ENCODE assay signal across 9 cellular contexts in genomic region chr12:122062832-122063690, GRCh38. TPM values are rescaled to one million over a fixed set of nuclear protein-coding genes. Genes with fewer than 3 reads are reported as not detected.
DNase-seq lines count a peak whose midpoint lies in the region; ATAC-seq and TF ChIP-seq lines count a peak whose summit lies in the region.
"Had no signal": no experiment of that assay in that cellular context is flagged by ENCODE, and none has a peak within 500 bp of the region (broad histone marks: within the 10 kb centered on the region; RNA-seq: fewer than 3 reads in every experiment).

No MANE protein-coding gene starts in this region.

- H3K4me3 Mint-ChIP-seq in osteocyte (ENCODE audit: unreplicated experiment): peak overlapping the region; percentile 61
- H3K4me3 Mint-ChIP-seq: central memory CD8-positive, alpha-beta T cell had no signal

- TF ChIP-seq CTCF in AG04449 (IDR thresholded peaks at IDR 0.05; ENCODE audit: insufficient read depth, low read length, missing control alignments): no peak
- TF ChIP-seq CTCF in SU-DHL-6 (IDR thresholded peaks at IDR 0.05; ENCODE audit: insufficient read depth, low read length, poor library complexity, severe bottlenecking): no peak
- TF ChIP-seq CTCF in foreskin fibroblast (IDR thresholded peaks at IDR 0.05; ENCODE audit: low read depth, low read length): no peak
- no peak for TF ChIP-seq CTCF in osteocyte (IDR thresholded peaks at IDR 0.05)

- peaks cover 24% of the 10 kb centered on the region for H3K36me3 ChIP-seq in HUES6 (ENCODE audit: control insufficient read depth, insufficient read depth, low read length)
- peaks cover 4% of the 10 kb centered on the region; the same call in 1 of the 2 replicates for H3K36me3 ChIP-seq in SU-DHL-6 (ENCODE audit: low read length)

- H3K27me3 ChIP-seq in HUES6 (ENCODE audit: control insufficient read depth, insufficient read depth, low read length) (no peaks in the 10 kb centered on the region), SU-DHL-6 (ENCODE audit: low read length) (no peaks in the 10 kb centered on the region)

- H3K9me3 ChIP-seq in HUES6 (ENCODE audit: control insufficient read depth, insufficient read depth, low read depth, low read length): no peaks in the 10 kb centered on the region
- no peaks in the 10 kb centered on the region for H3K9me3 ChIP-seq in SU-DHL-6 (ENCODE audit: insufficient read depth, low read length)

- no peak for ATAC-seq in HG02623 (IDR thresholded peaks at IDR 0.05; ENCODE audit: unreplicated experiment)
- no peak for ATAC-seq in HG03039 (IDR thresholded peaks at IDR 0.05; ENCODE audit: unreplicated experiment)

- H3K4me3 ChIP-seq in AG04449 (ENCODE audit: low read depth, low read length) (peak overlapping the region; percentile 25), HUES6 (ENCODE audit: low read depth, low read length) (peak overlapping the region; percentile 3; the same call in 1 of the 2 replicates), SU-DHL-6 (ENCODE audit: insufficient read depth, low read length, poor library complexity, severe bottlenecking) (no peak overlapping the region), foreskin fibroblast (ENCODE audit: low read depth in 1 of 2, low read length in 2 of 2) (no peak overlapping the region)

- H3K27me3 Mint-ChIP-seq in osteocyte (ENCODE audit: unreplicated experiment): no peaks in the 10 kb centered on the region
- H3K27me3 Mint-ChIP-seq: central memory CD8-positive, alpha-beta T cell had no signal

- no peaks in the 10 kb centered on the region for H3K9me3 Mint-ChIP-seq in osteocyte (ENCODE audit: unreplicated experiment)
- H3K9me3 Mint-ChIP-seq: central memory CD8-positive, alpha-beta T cell had no signal

- peaks cover 27% of the 10 kb centered on the region for H3K4me1 ChIP-seq in HUES6 (ENCODE audit: control insufficient read depth, insufficient read depth, low read length)

- DNase-seq in AG04449 (ENCODE audit: low read depth, low spot score): peak; percentile 61
- DNase-seq in foreskin fibroblast: peak; percentile 84 to 89
- no peak for DNase-seq in osteocyte (ENCODE audit: extremely low spot score, unreplicated experiment)
- DNase-seq in activated effector memory CD4-positive, alpha-beta T cell treated with Interleukin-2 at 50 U/mL for 16 hours: no peak

- H3K4me2 ChIP-seq in SU-DHL-6 (ENCODE audit: low read depth, low read length, poor library complexity, severe bottlenecking): peak overlapping the region; percentile 70

- H3F3A ChIP-seq in SU-DHL-6 (ENCODE audit: insufficient read depth): peaks cover 50% of the 10 kb centered on the region

- no peaks in the 10 kb centered on the region for H4K20me1 ChIP-seq in SU-DHL-6 (ENCODE audit: low read depth, low read length)

- peak overlapping the region; percentile 97 for H3K27ac Mint-ChIP-seq in osteocyte (ENCODE audit: unreplicated experiment)

- H3K27ac ChIP-seq in HUES6 (ENCODE audit: low read depth, low read length) (peak overlapping the region; percentile 44; the same call in 1 of the 2 replicates), SU-DHL-6 (ENCODE audit: low read depth, low read length) (peak overlapping the region; percentile 30)

- H3K4me1 Mint-ChIP-seq in osteocyte (ENCODE audit: unreplicated experiment): peaks cover 46% of the 10 kb centered on the region

- CTCF ChIA-PET in AG04449 (lab: Yijun Ruan, JAX): interaction anchor here (0.7 to 6.1 kb wide), 17 partner anchors 8 to 146 kb away, joined by 3 to 55 read pairs (median 4); no protein-coding TSS in a partner anchor

- H3K9ac ChIP-seq in HUES6 (ENCODE audit: low read length): peak overlapping the region; percentile 40
- H3K9ac ChIP-seq in SU-DHL-6 (ENCODE audit: low read length): no peak overlapping the region

- no peaks in the 10 kb centered on the region; the same call in 1 of the 2 replicates for H3K79me2 ChIP-seq in SU-DHL-6 (ENCODE audit: insufficient read depth, low read length)

- H3K36me3 Mint-ChIP-seq in osteocyte (ENCODE audit: unreplicated experiment): peaks cover 10% of the 10 kb centered on the region

- H2AFZ ChIP-seq in SU-DHL-6 (ENCODE audit: low read depth, low read length, severe bottlenecking): no peak overlapping the region

- no peaks in the 10 kb centered on the region for H3K9me2 ChIP-seq in SU-DHL-6 (replicated peaks; ENCODE audit: insufficient read depth, low read length)

- POLR2A ChIA-PET in AG04449 (lab: Yijun Ruan, JAX): interaction anchor here (0.8 to 1.3 kb wide), 2 partner anchors 15 to 61 kb away, joined by 4 to 6 read pairs; partner anchors contain the start of gene MLXIP

RNA-seq across cellular contexts. Expression of gene MLXIP, which starts 15.5 kb away (rescaled TPM):
- 51.8 and 54.5 TPM in 2 replicates for total RNA-seq in osteocyte

RNA-seq across cellular contexts. Expression of gene BCL7A, which starts 41.4 kb away (rescaled TPM):
- total RNA-seq in osteocyte: 10.0 and 11.8 TPM in 2 replicates

Comparison
In these comparisons a context has a peak if more than half of its experiments do, and no peak if none do; other contexts are left out.
1. DNase-seq: peak in AG04449 (single experiment) and foreskin fibroblast (2 of 2); none in osteocyte (single experiment) and activated effector memory CD4-positive, alpha-beta T cell treated with Interleukin-2 at 50 U/mL for 16 hours (single experiment).
2. H3K4me3 ChIP-seq: peak in AG04449 (single experiment) and HUES6 (single experiment); none in SU-DHL-6 (single experiment) and foreskin fibroblast (0 of 2).